9 cellular contexts compared by ENCODE assay signal in genomic region chr16:85004587-85005205, GRCh38. TPM values are rescaled to one million over a fixed set of nuclear protein-coding genes. Genes with fewer than 3 reads are reported as not detected.
DNase-seq lines count a peak whose midpoint lies in the region; ATAC-seq and TF ChIP-seq lines count a peak whose summit lies in the region.
"Had no signal": no experiment of that assay in that cellular context is flagged by ENCODE, and none has a peak within 500 bp of the region (broad histone marks: within the 10 kb centered on the region; RNA-seq: fewer than 3 reads in every experiment).

No MANE protein-coding gene starts in this region.

- no peak overlapping the region for H3K27ac ChIP-seq in HUES48 (ENCODE audit: low read depth, low read length)
- H3K27ac ChIP-seq in lung (ENCODE audit: low read depth in 1 of 2, low read length in 1 of 2): peak overlapping the region; percentile 42 to 69
- peak overlapping the region; percentile 71 for H3K27ac ChIP-seq in upper lobe of right lung

- H3K9me3 ChIP-seq in HUES48 (ENCODE audit: control insufficient read depth, insufficient read depth, low read length) (no peaks in the 10 kb centered on the region), lung (ENCODE audit: control insufficient read depth in 2 of 2, insufficient read depth in 1 of 2, low read length in 1 of 2) (no peaks in the 10 kb centered on the region), upper lobe of right lung (no peaks in the 10 kb centered on the region)

- H3K4me3 ChIP-seq in HUES48 (ENCODE audit: low read depth, low read length) (no peak overlapping the region), choroid plexus epithelial cell (ENCODE audit: low read depth, low read length) (no peak overlapping the region), lung (no peak overlapping the region), upper lobe of right lung (no peak overlapping the region)

- TF ChIP-seq CTCF in choroid plexus epithelial cell (conservative IDR thresholded peaks at IDR 0.05; ENCODE audit: low read depth, low read length) (no peak), lung (IDR thresholded peaks at IDR 0.05; ENCODE audit: control extremely low read depth, extremely low read depth) (no peak), upper lobe of right lung (IDR thresholded peaks at IDR 0.05) (no peak), GM10266 (IDR thresholded peaks at IDR 0.05; ENCODE audit: control insufficient read depth, insufficient read depth, low read depth, missing control alignments) (no peak)

- intact Hi-C loops in upper lobe of right lung (cut with DNase I): no loop called here

- ATAC-seq in lung (ENCODE audit: insufficient read depth, low FRiP score) (peak; percentile 64), upper lobe of right lung (peak; percentile 84), HG02885 (IDR thresholded peaks at IDR 0.05; ENCODE audit: poor library complexity, unreplicated experiment) (no peak)

- H3K36me3 ChIP-seq in HUES48 (ENCODE audit: control insufficient read depth, insufficient read depth, low read length): no peaks in the 10 kb centered on the region
- peaks cover 0 to 3% of the 10 kb centered on the region in 2 donors for H3K36me3 ChIP-seq in lung (ENCODE audit: control insufficient read depth in 2 of 2, insufficient read depth in 2 of 2, low read length in 2 of 2)
- H3K36me3 ChIP-seq in upper lobe of right lung: peaks cover 10% of the 10 kb centered on the region

- peak overlapping the region; percentile 5; the same call in 1 of the 2 replicates for H3K9ac ChIP-seq in HUES48 (ENCODE audit: low read depth, low read length)

- WGBS in lung, 2 donors: 51 to 57% methylated on average over 10 of the region's 10 CpGs

- H3K27me3 ChIP-seq in HUES48 (ENCODE audit: control insufficient read depth, insufficient read depth, low read length): no peaks in the 10 kb centered on the region
- no peaks in the 10 kb centered on the region for H3K27me3 ChIP-seq in lung (ENCODE audit: control insufficient read depth, insufficient read depth)
- H3K27me3 ChIP-seq in upper lobe of right lung: no peaks in the 10 kb centered on the region

- H3K4me1 ChIP-seq in HUES48 (ENCODE audit: control insufficient read depth, insufficient read depth, low read length) (peaks cover 19% of the 10 kb centered on the region), lung (ENCODE audit: control insufficient read depth in 2 of 2, insufficient read depth in 2 of 2, low read length in 2 of 2) (peaks cover 21 to 34% of the 10 kb centered on the region in 2 donors), upper lobe of right lung (peaks cover 85% of the 10 kb centered on the region)

- peak; percentile 91 for DNase-seq in choroid plexus epithelial cell (ENCODE audit: low read depth)
- peak; percentile 63 for DNase-seq in lung (ENCODE audit: low spot score)
- peak; percentile 70 for DNase-seq in upper lobe of right lung
- DNase-seq in SK-N-DZ (ENCODE audit: low spot score): no peak
- DNase-seq in GM10266 (ENCODE audit: extremely low spot score): no peak
- DNase-seq: activated T-cell treated with anti-CD3 and anti-CD28 coated beads, Interleukin-2, amount 50 U/mL, for 1 hour; NCI-H187 treated with DMSO at 0.1 percent for 48 hours had no signal

RNA-seq across cellular contexts. Expression of gene ZDHHC7, which starts 6.6 kb away (rescaled TPM):
- total RNA-seq in lung (10 to 100 TPM; 51.7 to 61.1 TPM), upper lobe of right lung (79.7 TPM)
- 10 to 100 TPM; 23.6 to 39.1 TPM for polyA plus RNA-seq in lung
- 39.0 and 53.6 TPM in 2 replicates for polyA plus RNA-seq in SK-N-DZ (2014; cell fraction: cytosol; rRNA removed)
- polyA plus RNA-seq in SK-N-DZ (2014; cell fraction: nucleus; rRNA removed): 35.6 and 39.4 TPM in 2 replicates

RNA-seq across cellular contexts. Expression of gene KIAA0513, which starts 22.9 kb away (rescaled TPM):
- total RNA-seq in lung (10 to 100 TPM; 12.8 to 23.5 TPM), upper lobe of right lung (21.7 TPM)
- polyA plus RNA-seq in lung: 10 to 100 TPM; 10.4 to 11.2 TPM
- 2.2 and 2.8 TPM in 2 replicates for polyA plus RNA-seq in SK-N-DZ (2014; cell fraction: cytosol; rRNA removed)
- 0.80 and 1.2 TPM in 2 replicates for polyA plus RNA-seq in SK-N-DZ (2014; cell fraction: nucleus; rRNA removed)

Comparison
In these comparisons a context has a peak if more than half of its experiments do, and no peak if none do; other contexts are left out.
1. DNase-seq: peak in choroid plexus epithelial cell (single experiment), lung (single experiment) and upper lobe of right lung (single experiment); none in SK-N-DZ (single experiment) and GM10266 (single experiment).